21 cellular contexts compared by ENCODE assay signal in genomic region chr17:8696456-8696855, GRCh38. TPM values are rescaled to one million over a fixed set of nuclear protein-coding genes. Genes with fewer than 3 reads are reported as not detected.
DNase-seq lines count a peak whose midpoint lies in the region; ATAC-seq and TF ChIP-seq lines count a peak whose summit lies in the region.
"Had no signal": no experiment of that assay in that cellular context is flagged by ENCODE, and none has a peak within 500 bp of the region (broad histone marks: within the 10 kb centered on the region; RNA-seq: fewer than 3 reads in every experiment).

No MANE protein-coding gene starts in this region.

- no peak for TF ChIP-seq CTCF in tibial nerve (IDR thresholded peaks at IDR 0.05)

- H3K36me3 ChIP-seq in tibial nerve (no peaks in the 10 kb centered on the region), MG63 (no peaks in the 10 kb centered on the region)

- no peak overlapping the region for H3K27ac ChIP-seq in tibial nerve
- H3K27ac ChIP-seq: epithelial cell of prostate had no signal

- peaks cover 0 to 12% (median 0%) of the 10 kb centered on the region in 4 donors for H3K4me1 ChIP-seq in tibial nerve

- H3K27me3 ChIP-seq in tibial nerve (peaks cover 0 to 13% of the 10 kb centered on the region in 2 donors), MG63 (no peaks in the 10 kb centered on the region)

- no peaks in the 10 kb centered on the region for H3K9me3 ChIP-seq in tibial nerve
- H3K9me3 ChIP-seq in MG63, result no peaks in the 10 kb centered on the region

- TF ChIP-seq POLR2A in tibial nerve (IDR thresholded peaks at IDR 0.05), result no peak

- 85 to 88% methylated on average over 7 of the region's 7 CpGs for WGBS in tibial nerve, 2 donors

- H3K4me3 ChIP-seq in tibial nerve (no peak overlapping the region), MG63 (no peak overlapping the region)

- TF ChIP-seq EP300 in tibial nerve (IDR thresholded peaks at IDR 0.05), result no peak

- ATAC-seq in sciatic nerve (no peak), HG03025 (IDR thresholded peaks at IDR 0.05; ENCODE audit: low FRiP score, unreplicated experiment) (no peak)
- ATAC-seq: left ventricle myocardium superior had no signal

- intact Hi-C loops in sciatic nerve (cut with DNase I), result no loop called here

- DNase-seq in EH (ENCODE audit: low read depth), result peak; percentile 9
- peak; percentile 28 for DNase-seq in astrocyte of the hippocampus (ENCODE audit: low read depth, low spot score)
- peak; percentile 54 for DNase-seq in left kidney (ENCODE audit: low read depth, low spot score)
- DNase-seq in sciatic nerve (ENCODE audit: low spot score), result peak; percentile 53
- DNase-seq in tibial nerve (ENCODE audit: low spot score in 2 of 2), result no peak
- no peak for DNase-seq in MG63
- no peak for DNase-seq in NCI-H748 (lab: John Stamatoyannopoulos, UW; ENCODE audit: unreplicated experiment)
- DNase-seq: activated CD4-positive, alpha-beta T cell treated with anti-CD3 and anti-CD28 coated beads, Interleukin-2, amount 10 ng/mL, durations not matched to agents 24 days and 14 days; activated naive CD4-positive, alpha-beta T cell treated with Interleukin-2 at 50 U/mL for 16 hours; DMS53; left ventricle myocardium superior; NCI-H1048; NCI-H2081 treated with DMSO at 0.1 percent for 48 hours; NCI-H524; posterior cingulate gyrus; stimulated activated CD4-positive, alpha-beta T cell treated with anti-CD3 and anti-CD28 coated beads, Interleukin-4, amount 100 ng/mL, for 1 hour had no signal

RNA-seq across cellular contexts. Expression of gene CCDC42, which starts 48.2 kb away (rescaled TPM):
- total RNA-seq in sciatic nerve (not detected), tibial nerve (not detected)
- not detected in 2 replicates for total RNA-seq in MG63 (2014; rRNA removed; shearing (Covaris generic); ENCODE audit: low replicate concordance)
- total RNA-seq: H7, left ventricle myocardium superior, skeletal muscle tissue, subcutaneous adipose tissue had no signal

Comparison
In these comparisons a context has a peak if more than half of its experiments do, and no peak if none do; other contexts are left out.
1. DNase-seq: peak in EH (single experiment), astrocyte of the hippocampus (single experiment), left kidney (single experiment) and sciatic nerve (single experiment); none in tibial nerve (0 of 2), MG63 (single experiment) and NCI-H748 (single experiment).